In genomic region chr15:74307827-74308642, GRCh38 we compare ENCODE assay signal across 8 cellular contexts. TPM values are rescaled to one million over a fixed set of nuclear protein-coding genes. Genes with fewer than 3 reads are reported as not detected.
DNase-seq lines count a peak whose midpoint lies in the region; ATAC-seq and TF ChIP-seq lines count a peak whose summit lies in the region.

No MANE protein-coding gene starts in this region.

- ATAC-seq in CD8-positive, alpha-beta T cell = no peak
- ATAC-seq in left ventricle myocardium superior = peak; percentile 85

- H3K27ac ChIP-seq in CD8-positive, alpha-beta T cell (ENCODE audit: low read depth, low read length) = no peak overlapping the region
- H3K27ac ChIP-seq in adrenal gland (no peak overlapping the region), sigmoid colon (no peak overlapping the region)

- TF ChIP-seq POLR2A in adrenal gland (IDR thresholded peaks at IDR 0.05) = no peak
- no peak for TF ChIP-seq POLR2A in sigmoid colon (IDR thresholded peaks at IDR 0.05)

- CTCF ChIA-PET in CD8-positive, alpha-beta T cell (lab: Charles Lee) = interaction anchor here (0.6 to 3.5 kb wide), 10 partner anchors 13 to 335 kb away, joined by 3 to 41 read pairs (median 4); partner anchors contain the start of gene ISLR2

- intact Hi-C loops in CD8-positive, alpha-beta T cell (cut with DNase I, micrococcal nuclease) = loop anchor here in 1 of 2 experiments (10.0 kb wide), 1 partner anchor 967 kb away; no protein-coding TSS in a partner anchor
- intact Hi-C loops in adrenal gland (cut with DNase I) = loop anchor here (5.0 kb wide), 1 partner anchor 181 kb away; no protein-coding TSS in a partner anchor
- intact Hi-C loops in left ventricle myocardium superior (cut with micrococcal nuclease) = loop anchor here (5.0 kb wide), 1 partner anchor 181 kb away; no protein-coding TSS in a partner anchor
- intact Hi-C loops in sigmoid colon (cut with DNase I) = loop anchor here (1.0 to 10.0 kb wide), 2 partner anchors 181 to 253 kb away; no protein-coding TSS in a partner anchor

- peak in 3 of 7 experiments; percentile 17 to 40 (median 22) for DNase-seq in CD8-positive, alpha-beta T cell
- peak; percentile 49 for DNase-seq in HCEC 1CT
- peak; percentile 92 to 95 for DNase-seq in NCI-H524 (lab: John Stamatoyannopoulos, UW)
- DNase-seq in adrenal gland = peak; percentile 55 to 83 (median 73)
- DNase-seq in left ventricle myocardium superior = peak; percentile 43
- DNase-seq in sigmoid colon = peak; percentile 66
- no peak for DNase-seq in effector CD4-positive, alpha-beta T cell
- no peak for DNase-seq in NCI-H1048 (lab: John Stamatoyannopoulos, UW)

- peaks cover 3% of the 10 kb centered on the region for H3K4me1 Mint-ChIP-seq in CD8-positive, alpha-beta T cell (ENCODE audit: low read depth)

- no peaks in the 10 kb centered on the region for H3K36me3 Mint-ChIP-seq in CD8-positive, alpha-beta T cell

- H3K4me3 Mint-ChIP-seq in CD8-positive, alpha-beta T cell = no peak overlapping the region

- no peaks in the 10 kb centered on the region for H3K9me3 Mint-ChIP-seq in CD8-positive, alpha-beta T cell

- TF ChIP-seq CTCF in CD8-positive, alpha-beta T cell (IDR thresholded peaks at IDR 0.05) = peak; percentile 23
- TF ChIP-seq CTCF in adrenal gland (IDR thresholded peaks at IDR 0.05) (peak; percentile 54 to 76 (median 68)), sigmoid colon (IDR thresholded peaks at IDR 0.05) (peak; percentile 11 to 63 (median 33))

- WGBS in adrenal gland, 4 donors = 0 to 14% (median 8%) methylated on average over 7 to 18 of the region's 18 CpGs
- WGBS in sigmoid colon, 2 donors = 7 to 16% methylated on average over 18 of the region's 18 CpGs

- no peaks in the 10 kb centered on the region for H3K36me3 ChIP-seq in CD8-positive, alpha-beta T cell (ENCODE audit: insufficient read depth, low read length)
- H3K36me3 ChIP-seq in adrenal gland (replicated peaks in 1 of 2) (no peaks in the 10 kb centered on the region), sigmoid colon (no peaks in the 10 kb centered on the region)

- no peak for TF ChIP-seq EP300 in sigmoid colon (IDR thresholded peaks at IDR 0.05)

- POLR2A ChIA-PET in CD8-positive, alpha-beta T cell (lab: Charles Lee) = no interaction called here

- no peaks in the 10 kb centered on the region for H3K27me3 ChIP-seq in CD8-positive, alpha-beta T cell (ENCODE audit: insufficient read depth, low read length)
- H3K27me3 ChIP-seq in adrenal gland = peaks cover 5% of the 10 kb centered on the region
- H3K27me3 ChIP-seq in sigmoid colon = peaks cover 0 to 66% (median 25%) of the 10 kb centered on the region in 3 donors

- H3K27ac Mint-ChIP-seq in CD8-positive, alpha-beta T cell = no peak overlapping the region

- peaks cover 29% of the 10 kb centered on the region for H3K27me3 Mint-ChIP-seq in CD8-positive, alpha-beta T cell (ENCODE audit: low read depth)

- peaks cover 10% of the 10 kb centered on the region for H3K4me1 ChIP-seq in CD8-positive, alpha-beta T cell (ENCODE audit: insufficient read depth, low read length)
- H3K4me1 ChIP-seq in adrenal gland (replicated peaks in 1 of 2) = peaks cover 0 to under 1% of the 10 kb centered on the region in 2 donors
- H3K4me1 ChIP-seq in sigmoid colon = no peaks in the 10 kb centered on the region

- no peaks in the 10 kb centered on the region for H3K9me3 ChIP-seq in CD8-positive, alpha-beta T cell (ENCODE audit: low read length)
- H3K9me3 ChIP-seq in adrenal gland (replicated peaks in 1 of 3) = no peaks in the 10 kb centered on the region
- H3K9me3 ChIP-seq in sigmoid colon = no peaks in the 10 kb centered on the region

- H3K4me3 ChIP-seq in CD8-positive, alpha-beta T cell (ENCODE audit: low read depth, low read length) = no peak overlapping the region
- H3K4me3 ChIP-seq in adrenal gland (no peak overlapping the region), sigmoid colon (no peak overlapping the region)

RNA-seq across cellular contexts. Expression of gene CYP11A1, which starts 59.4 kb away (rescaled TPM):
- total RNA-seq in CD8-positive, alpha-beta T cell = not detected
- total RNA-seq in adrenal gland (1,000 to 10,000 TPM in 6 of 8 donors, 100 to 1,000 TPM in 2; 635 to 3,326 (median 1,366) TPM), left ventricle myocardium superior (0.55 TPM), sigmoid colon (1 to 10 TPM in 1 of 4 donors, under 1 TPM in 2, not detected in 1; 0.36 to 1.7 (median 0.49) TPM)
- polyA plus RNA-seq in adrenal gland (1,000 to 10,000 TPM in 1 of 3 donors, 100 to 1,000 TPM in 2; 233 to 4,804 (median 738) TPM), sigmoid colon (1 to 10 TPM in 1 of 3 donors, under 1 TPM in 1, not detected in 1; 0.22 to 1.2 TPM)

Comparison
In these comparisons a context has a peak if more than half of its experiments do, and no peak if none do; other contexts are left out.
1. DNase-seq: peak in HCEC 1CT (single experiment), NCI-H524 (2 of 2), adrenal gland (7 of 7), left ventricle myocardium superior (single experiment) and sigmoid colon (single experiment); none in effector CD4-positive, alpha-beta T cell (single experiment) and NCI-H1048 (single experiment).
2. RNA of gene CYP11A1, which starts 59.4 kb away (total RNA-seq): 635 to 3,326 TPM in adrenal gland; 0.55 TPM in left ventricle myocardium superior (single experiment), 0.36 to 1.7 TPM in sigmoid colon and not detected in CD8-positive, alpha-beta T cell; every median in the first group is over 100 times any median in the second.
3. Peak in every context shown above with its lines, with median percentiles within 50 percentile points of each other: CTCF ChIP-seq.